In the genomic region with DNA sequence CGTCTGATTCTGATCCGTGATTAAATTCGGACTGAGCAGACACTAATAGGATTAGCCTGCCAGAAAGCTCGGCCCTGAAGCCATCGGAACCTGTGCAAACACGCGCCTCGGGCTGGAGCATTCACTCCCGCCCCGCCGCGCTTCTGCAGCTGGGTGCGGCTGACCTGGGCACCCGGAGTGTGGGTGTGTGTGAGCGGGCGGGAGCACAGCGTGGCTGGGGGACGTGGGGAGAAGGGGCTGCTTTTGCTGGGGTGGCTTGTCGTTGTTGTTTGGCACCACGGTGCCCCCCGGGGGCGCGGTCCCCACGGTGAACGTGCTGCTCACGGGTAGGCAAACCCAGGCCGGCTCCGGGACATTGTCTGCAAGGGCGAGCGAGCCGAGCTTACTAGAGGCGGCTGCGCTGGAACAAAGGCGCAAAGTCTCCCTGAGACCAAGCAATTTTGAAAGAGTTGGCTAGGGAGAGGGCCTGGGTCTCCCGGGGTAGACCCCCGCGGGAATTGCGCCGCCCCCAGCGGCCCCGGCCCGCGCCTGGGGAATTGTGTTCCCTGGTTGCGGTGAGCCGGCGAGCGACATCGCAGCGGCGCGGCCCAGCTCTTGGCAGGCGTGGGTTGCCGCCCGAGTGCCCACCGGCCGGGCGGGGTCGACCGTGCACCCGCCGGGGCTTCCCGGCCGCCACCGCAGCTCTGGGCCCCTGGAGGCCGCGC, we compare ENCODE assay signal across 7 cellular contexts. TPM values are rescaled to one million over a fixed set of nuclear protein-coding genes. Genes with fewer than 3 reads are reported as not detected.
DNase-seq lines count a peak whose midpoint lies in the region; ATAC-seq and TF ChIP-seq lines count a peak whose summit lies in the region.

No MANE protein-coding gene starts in this region.

- H3K79me2 ChIP-seq in HCT116 (ENCODE audit: insufficient read depth, low read length) = no peaks in the 10 kb centered on the region
- H3K79me2 ChIP-seq in SK-N-SH (ENCODE audit: insufficient read depth) = peaks cover 49% of the 10 kb centered on the region

- TF ChIP-seq CTCF in HCT116 (IDR thresholded peaks at IDR 0.05 in 2 of 3, conservative IDR thresholded peaks at IDR 0.05 in 1 of 3; ENCODE audit: borderline replicate concordance in 1 of 3, insufficient read depth in 1 of 3, low read depth in 2 of 3, low read length in 2 of 3) = no peak
- no peak for TF ChIP-seq CTCF in SK-N-SH (IDR thresholded peaks at IDR 0.05)
- no peak for TF ChIP-seq CTCF in dorsolateral prefrontal cortex (IDR thresholded peaks at IDR 0.05 in 54 of 56, conservative IDR thresholded peaks at IDR 0.05 in 2 of 56; ENCODE audit: low read depth in 1 of 56, partially characterized antibody in 56 of 56)

- BruUV-seq in HCT116 (replicated peaks; lab: Mats Ljungman, UMichigan) = no TSS peak

- TF ChIP-seq POLR2A in HCT116 (IDR thresholded peaks at IDR 0.05; ENCODE audit: borderline replicate concordance, extremely low read depth, insufficient read depth, insufficient read length) = no peak

- H3K27me3 ChIP-seq in HCT116 (ENCODE audit: insufficient read depth, low read length) = no peaks in the 10 kb centered on the region
- no peaks in the 10 kb centered on the region; the same call in 1 of the 2 replicates for H3K27me3 ChIP-seq in SK-N-SH (ENCODE audit: insufficient read depth)
- peaks cover 0 to 57% (median 4%) of the 10 kb centered on the region in 45 donors for H3K27me3 ChIP-seq in dorsolateral prefrontal cortex

- H3K4me2 ChIP-seq in HCT116 (ENCODE audit: low read length) (peak overlapping the region; percentile 88), SK-N-SH (peak overlapping the region; percentile 87)

- H3K9me3 ChIP-seq in HCT116 (ENCODE audit: control insufficient read depth in 1 of 2, insufficient read depth in 1 of 2, low read depth in 1 of 2, low read length in 2 of 2) (no peaks in the 10 kb centered on the region), SK-N-SH (no peaks in the 10 kb centered on the region)

- H3K4me3 ChIP-seq in HCT116 (replicated peaks in 1 of 2; ENCODE audit: low read depth in 1 of 2, low read length in 2 of 2) = peak overlapping the region; percentile 55 to 64
- peak overlapping the region; percentile 58 to 68 for H3K4me3 ChIP-seq in SK-N-SH (ENCODE audit: low read depth in 2 of 2, low read length in 1 of 2)
- peak overlapping the region; percentile 45 to 77 (median 64) for H3K4me3 ChIP-seq in dorsolateral prefrontal cortex

- POLR2A ChIA-PET in HCT116 (lab: Charles Lee) = interaction anchor here (0.8 kb wide), 1 partner anchor 406 kb away, joined by 3 read pairs; no protein-coding TSS in a partner anchor
- POLR2A ChIA-PET in SK-N-SH (lab: Yijun Ruan, JAX) = no interaction called here

- no peak for ATAC-seq in HCT116
- ATAC-seq in GM19452 (IDR thresholded peaks at IDR 0.05; ENCODE audit: unreplicated experiment) = no peak

- H4K20me1 ChIP-seq in HCT116 (ENCODE audit: insufficient read depth) = no peaks in the 10 kb centered on the region
- H4K20me1 ChIP-seq in SK-N-SH (ENCODE audit: insufficient read depth) = no peaks in the 10 kb centered on the region

- no peak for DNase-seq in HCT116 (ENCODE audit: low read depth, low spot score)
- DNase-seq in SK-N-SH = peak; percentile 59
- peak in 7 of 10 donors; percentile 17 to 54 (median 45) for DNase-seq in dorsolateral prefrontal cortex
- DNase-seq in lung microvascular endothelial cell (ENCODE audit: low read depth in 2 of 2) = peak; percentile 22 to 31
- DNase-seq in substantia nigra (lab: John Stamatoyannopoulos, UW) = peak in 22 of 49 donors; percentile 10 to 62 (median 30)
- DNase-seq in central memory CD4-positive, alpha-beta T cell = no peak

- TF ChIP-seq RAD21 in HCT116 (IDR thresholded peaks at IDR 0.05; ENCODE audit: low read depth) = no peak
- TF ChIP-seq RAD21 in SK-N-SH (IDR thresholded peaks at IDR 0.05; ENCODE audit: low read length) = no peak

- TF ChIP-seq EP300 in SK-N-SH (IDR thresholded peaks at IDR 0.05; ENCODE audit: borderline replicate concordance in 1 of 2, low read depth in 1 of 2, low read length in 1 of 2) = no peak

- CTCF ChIA-PET in HCT116 (lab: Charles Lee) = interaction anchor here (0.6 to 2.0 kb wide), 5 partner anchors 13 to 424 kb away, joined by 3 to 4 read pairs (median 3); no protein-coding TSS in a partner anchor
- CTCF ChIA-PET in SK-N-SH (lab: Yijun Ruan, JAX) = interaction anchor here (0.7 to 4.8 kb wide), 17 partner anchors 18 to 405 kb away, joined by 3 to 18 read pairs (median 3); no protein-coding TSS in a partner anchor

- H3F3A ChIP-seq in SK-N-SH (replicated peaks; ENCODE audit: insufficient read depth) = peaks cover 6% of the 10 kb centered on the region

- H3K36me3 ChIP-seq in HCT116 (ENCODE audit: control insufficient read depth in 1 of 2, insufficient read depth in 2 of 2, low read length in 2 of 2) (no peaks in the 10 kb centered on the region), SK-N-SH (replicated peaks in 1 of 2; ENCODE audit: control insufficient read depth in 1 of 2, insufficient read depth in 2 of 2, low read length in 1 of 2) (no peaks in the 10 kb centered on the region)

- H3K9ac ChIP-seq in HCT116 (ENCODE audit: low read length) (peak overlapping the region; percentile 60), SK-N-SH (peak overlapping the region; percentile 68; the same call in 1 of the 2 replicates)

- H3K9me2 ChIP-seq in HCT116 (ENCODE audit: insufficient read depth) (no peaks in the 10 kb centered on the region), SK-N-SH (no peaks in the 10 kb centered on the region)

- H3K4me1 ChIP-seq in HCT116 (ENCODE audit: control insufficient read depth in 1 of 2, insufficient read depth in 2 of 2, low read length in 2 of 2) (peaks cover 2 to 10% of the 10 kb centered on the region in 2 experiments; a peak in 1 of 4 replicates), SK-N-SH (ENCODE audit: control insufficient read depth in 1 of 2, insufficient read depth in 2 of 2, low read depth in 1 of 2, low read length in 1 of 2) (peaks cover 0 to 16% of the 10 kb centered on the region in 2 experiments; a peak in 1 of 4 replicates)

- H3K27ac ChIP-seq in HCT116 (ENCODE audit: low read depth, low read length) (no peak overlapping the region), SK-N-SH (ENCODE audit: low read depth in 2 of 2, low read length in 1 of 2) (peak overlapping the region in 1 of 2 experiments; percentile 65; a peak in 1 of 4 replicates), dorsolateral prefrontal cortex (peak overlapping the region in 56 of 59 donors; percentile 51 to 95 (median 90)), substantia nigra (ENCODE audit: low read depth, low read length, poor library complexity, severe bottlenecking) (peak overlapping the region; percentile 75)

- no peak overlapping the region for H2AFZ ChIP-seq in HCT116 (ENCODE audit: low read depth, low read length, poor library complexity, severe bottlenecking)
- H2AFZ ChIP-seq in SK-N-SH (ENCODE audit: low read depth) = no peak overlapping the region

- RAD21 ChIA-PET in HCT116 (lab: Charles Lee; ENCODE audit: low non-redundant PET in 1 of 2, low total read pairs in 2 of 2, uncharacterized antibody in 2 of 2, unreplicated experiment in 2 of 2) = interaction anchor here in 1 of 2 experiments (1.4 kb wide), 1 partner anchor 424 kb away, joined by 3 read pairs; no protein-coding TSS in a partner anchor

- 30% methylated on average over 22 of the region's 66 CpGs for WGBS in SK-N-SH (ENCODE audit: low lambda C conversion rate)

- intact Hi-C loops in HCT116 (cut with micrococcal nuclease) (loop anchor here (5.0 to 10.0 kb wide), 4 partner anchors 123 to 402 kb away; no protein-coding TSS in a partner anchor), dorsolateral prefrontal cortex (cut with DNase I) (loop anchor here (2.0 to 10.0 kb wide), 9 partner anchors 74 to 427 kb away; a partner anchor contains a TSS)

TF ChIP-seq in HCT116, 20 proteins besides CTCF, POLR2A, EP300 and RAD21 (continues in another document):
- TF ChIP-seq YY1 (IDR thresholded peaks at IDR 0.05; ENCODE audit: extremely low read depth, insufficient replicate concordance, low read depth, low read length) (no peak), FOSL1 (IDR thresholded peaks at IDR 0.05; ENCODE audit: low read depth) (no peak), SIN3A (IDR thresholded peaks at IDR 0.05; ENCODE audit: low read depth) (no peak), ELF1 (IDR thresholded peaks at IDR 0.05; ENCODE audit: borderline replicate concordance, low read depth) (no peak), POLR2AphosphoS5 (IDR thresholded peaks at IDR 0.05; ENCODE audit: low read depth, low read length) (no peak), CEBPB (IDR thresholded peaks at IDR 0.05; ENCODE audit: low read depth) (no peak), ZNF274 (IDR thresholded peaks at IDR 0.05; ENCODE audit: low read depth, low read length) (no peak)
- TF ChIP-seq, protein P1, sequence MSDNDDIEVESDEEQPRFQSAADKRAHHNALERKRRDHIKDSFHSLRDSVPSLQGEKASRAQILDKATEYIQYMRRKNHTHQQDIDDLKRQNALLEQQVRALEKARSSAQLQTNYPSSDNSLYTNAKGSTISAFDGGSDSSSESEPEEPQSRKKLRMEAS (IDR thresholded peaks at IDR 0.05) = no peak

TF ChIP-seq in SK-N-SH, 30 proteins besides CTCF, POLR2A, EP300 and RAD21:
- TF ChIP-seq RXRA (IDR thresholded peaks at IDR 0.05; ENCODE audit: borderline replicate concordance, low read depth) (no peak), FOXM1 (IDR thresholded peaks at IDR 0.05; ENCODE audit: low read depth) (no peak), SIN3A (IDR thresholded peaks at IDR 0.05; ENCODE audit: borderline replicate concordance, low read depth, low read length) (no peak), GATA2 (CRISPR knock-in tag; IDR thresholded peaks at IDR 0.05) (no peak), MEF2A (IDR thresholded peaks at IDR 0.05; ENCODE audit: borderline replicate concordance, low read depth) (no peak)
TF ChIP-seq in SK-N-SH: peak in this region for 0.

RNA-seq across cellular contexts. Expression of a gene that starts 1.4 kb away (rescaled TPM):
- total RNA-seq in HCT116 (2021; ENCODE audit: unreplicated experiment) (3.6 TPM), dorsolateral prefrontal cortex (10 to 100 TPM; 10.3 to 32.7 (median 18.7) TPM), lung microvascular endothelial cell (0.22 and 0.79 TPM in 2 replicates)
- 2.1 and 2.6 TPM in 2 replicates for polyA plus RNA-seq in HCT116 (2012)
- polyA plus RNA-seq in SK-N-SH (2012; rRNA removed) = 2.9 and 4.4 TPM in 2 replicates
- polyA plus RNA-seq in SK-N-SH (2012; cell fraction: cytosol; rRNA removed) = 2.8 and 2.9 TPM in 2 replicates
- 20.1 and 20.2 TPM in 2 replicates for polyA plus RNA-seq in SK-N-SH (2012; cell fraction: nucleus; rRNA removed)

Comparison
In these comparisons a context has a peak if more than half of its experiments do, and no peak if none do; other contexts are left out.
1. DNase-seq: peak in SK-N-SH (single experiment), dorsolateral prefrontal cortex (7 of 10) and lung microvascular endothelial cell (2 of 2); none in HCT116 (single experiment) and central memory CD4-positive, alpha-beta T cell (single experiment).
2. Peak in every context shown above with its lines, with median percentiles within 50 percentile points of each other: H3K4me3 ChIP-seq.